22 cellular contexts compared by ENCODE assay signal in genomic region chr1:27410709-27411108, GRCh38. TPM values are rescaled to one million over a fixed set of nuclear protein-coding genes. Genes with fewer than 3 reads are reported as not detected.
"Had no signal": no experiment of that assay in that cellular context is flagged by ENCODE, and none has a peak within 500 bp of the region (broad histone marks: within the 10 kb centered on the region; RNA-seq: fewer than 3 reads in every experiment).

No MANE protein-coding gene starts in this region.

- H3K4me1 Mint-ChIP-seq: activated T-helper 17 cell treated with anti-CD3 and anti-CD28 coated beads, Interleukin-2, amount 50 U/mL, for 72 hours had no signal

- H3K4me3 ChIP-seq: adrenal gland, spleen, testis had no signal

- H3K9me3 ChIP-seq: adrenal gland, spleen, testis had no signal

- H3K27me3 Mint-ChIP-seq: activated T-helper 17 cell treated with anti-CD3 and anti-CD28 coated beads, Interleukin-2, amount 50 U/mL, for 72 hours; central memory CD8-positive, alpha-beta T cell; dendritic cell treated with granulocyte-macrophage colony-stimulating factor and Interleukin-4, amounts not matched to agents 40 ng/mL and 50 ng/mL, for 4 days; effector memory CD8-positive, alpha-beta T cell; stimulated activated naive CD8-positive, alpha-beta T cell treated with anti-CD3 and anti-CD28 coated beads, Interleukin-15, amount 100 ng/mL, for 72 hours had no signal

- H3K4me3 Mint-ChIP-seq: activated T-helper 17 cell treated with anti-CD3 and anti-CD28 coated beads, Interleukin-2, amount 50 U/mL, for 72 hours; central memory CD8-positive, alpha-beta T cell; dendritic cell treated with granulocyte-macrophage colony-stimulating factor and Interleukin-4, amounts not matched to agents 40 ng/mL and 50 ng/mL, for 4 days; effector memory CD8-positive, alpha-beta T cell; immature natural killer cell; natural killer cell; stimulated activated naive CD8-positive, alpha-beta T cell treated with anti-CD3 and anti-CD28 coated beads, Interleukin-15, amount 100 ng/mL, for 72 hours had no signal

- H3K27ac Mint-ChIP-seq: activated T-helper 17 cell treated with anti-CD3 and anti-CD28 coated beads, Interleukin-2, amount 50 U/mL, for 72 hours; dendritic cell treated with granulocyte-macrophage colony-stimulating factor and Interleukin-4, amounts not matched to agents 40 ng/mL and 50 ng/mL, for 4 days; natural killer cell had no signal

- H3K27ac ChIP-seq: adrenal gland, testis had no signal

- H3K27me3 ChIP-seq: adrenal gland, spleen, testis had no signal

- H3K9me3 Mint-ChIP-seq: activated T-helper 17 cell treated with anti-CD3 and anti-CD28 coated beads, Interleukin-2, amount 50 U/mL, for 72 hours; central memory CD8-positive, alpha-beta T cell; dendritic cell treated with granulocyte-macrophage colony-stimulating factor and Interleukin-4, amounts not matched to agents 40 ng/mL and 50 ng/mL, for 4 days; effector memory CD8-positive, alpha-beta T cell; immature natural killer cell; natural killer cell; stimulated activated naive CD8-positive, alpha-beta T cell treated with anti-CD3 and anti-CD28 coated beads, Interleukin-15, amount 100 ng/mL, for 72 hours had no signal

- ATAC-seq: activated T-helper 17 cell treated with anti-CD3 and anti-CD28 coated beads, Interleukin-2, amount 50 U/mL, for 72 hours; effector memory CD8-positive, alpha-beta T cell; left cardiac atrium; natural killer cell; sciatic nerve; stimulated activated naive CD8-positive, alpha-beta T cell treated with anti-CD3 and anti-CD28 coated beads, Interleukin-15, amount 100 ng/mL, for 72 hours had no signal

- DNase-seq: activated naive CD4-positive, alpha-beta T cell treated with anti-CD3 and anti-CD28 coated beads, Interleukin-2, amount 50 U/mL, for 16 hours; adrenal gland; effector memory CD8-positive, alpha-beta T cell; erythroblast; immature natural killer cell; left cardiac atrium; natural killer cell; spleen; stimulated activated CD4-positive, alpha-beta T cell treated with anti-CD3 and anti-CD28 coated beads, Interleukin-1b, Interleukin-23, amount 100 ng/mL, for 48 hours; stimulated activated naive CD8-positive, alpha-beta T cell treated with anti-CD3 and anti-CD28 coated beads, Interleukin-15, amount 100 ng/mL, for 72 hours; T-helper 1 cell; testis had no signal

RNA-seq across cellular contexts. Expression of gene GPR3, which starts 18.3 kb away (rescaled TPM):
- polyA plus RNA-seq: immature natural killer cell had no signal

RNA-seq across cellular contexts. Expression of gene CD164L2, which starts 27.6 kb away (rescaled TPM):
- total RNA-seq: activated T-helper 17 cell treated with anti-CD3 and anti-CD28 coated beads, Interleukin-2, amount 50 U/mL, for 72 hours; glomerular endothelial cell; left cardiac atrium; lung microvascular endothelial cell; mononuclear cell; osteoblast; pulmonary artery endothelial cell; sciatic nerve; spleen; urinary bladder had no signal
- polyA plus RNA-seq: immature natural killer cell had no signal

RNA-seq across cellular contexts. Expression of gene FCN3, which starts 36.1 kb away (rescaled TPM):
- total RNA-seq: activated T-helper 17 cell treated with anti-CD3 and anti-CD28 coated beads, Interleukin-2, amount 50 U/mL, for 72 hours; glomerular endothelial cell; lung microvascular endothelial cell; mononuclear cell; natural killer cell; osteoblast; urinary bladder had no signal
- polyA plus RNA-seq: immature natural killer cell had no signal
